In genomic region chr10:70337201-70337651, GRCh38 we compare ENCODE assay signal across 16 cellular contexts. TPM values are rescaled to one million over a fixed set of nuclear protein-coding genes. Genes with fewer than 3 reads are reported as not detected.
DNase-seq lines count a peak whose midpoint lies in the region; ATAC-seq and TF ChIP-seq lines count a peak whose summit lies in the region.
"Had no signal": no experiment of that assay in that cellular context is flagged by ENCODE, and none has a peak within 500 bp of the region (broad histone marks: within the 10 kb centered on the region; RNA-seq: fewer than 3 reads in every experiment).

No MANE protein-coding gene starts in this region.

- H2AFZ ChIP-seq in PC-3 (ENCODE audit: low read length) = no peak overlapping the region

- peaks cover 23% of the 10 kb centered on the region for H3K4me1 Mint-ChIP-seq in Calu3 (ENCODE audit: low read depth, unreplicated experiment)

- H3K4me1 ChIP-seq in HAP-1 = no peaks in the 10 kb centered on the region
- peaks cover 8% of the 10 kb centered on the region for H3K4me1 ChIP-seq in PC-3 (ENCODE audit: insufficient read depth, low read length)

- H3K27me3 Mint-ChIP-seq in Calu3 (ENCODE audit: unreplicated experiment) = no peaks in the 10 kb centered on the region
- H3K27me3 Mint-ChIP-seq: activated CD4-positive, alpha-beta T cell treated with anti-CD3 and anti-CD28 coated beads, Interleukin-2, amount 10 ng/mL, durations not matched to agents 7 days and 5 days had no signal

- POLR2A ChIA-PET in PC-3 (lab: Charles Lee; ENCODE audit: unreplicated experiment) = no interaction called here

- no peak overlapping the region for H3K4me2 ChIP-seq in PC-3 (ENCODE audit: low read length)

- intact Hi-C loops in Calu3 (cut with micrococcal nuclease; ENCODE audit: unreplicated experiment) (no loop called here), PC-3 (cut with micrococcal nuclease) (no loop called here)

- no peaks in the 10 kb centered on the region for H4K20me1 ChIP-seq in PC-3 (ENCODE audit: low read length)

- BruUV-seq in Calu3 (replicated peaks; lab: Mats Ljungman, UMichigan) (no TSS peak), PC-3 (replicated peaks; lab: Mats Ljungman, UMichigan) (no TSS peak)

- no peaks in the 10 kb centered on the region for H3K9me2 ChIP-seq in PC-3 (replicated peaks; ENCODE audit: low read length)

- no peaks in the 10 kb centered on the region for H3K9me3 ChIP-seq in HAP-1
- no peaks in the 10 kb centered on the region for H3K9me3 ChIP-seq in PC-3 (ENCODE audit: low read length)
- H3K9me3 ChIP-seq: left ventricle myocardium inferior had no signal

- DNase-seq in Calu3 = no peak
- peak; percentile 13 to 27 for DNase-seq in HAP-1 (ENCODE audit: low spot score in 2 of 2)
- DNase-seq in left kidney (ENCODE audit: low read depth, low spot score) = peak; percentile 28
- no peak for DNase-seq in PC-3
- DNase-seq: activated CD4-positive, alpha-beta T cell treated with anti-CD3 and anti-CD28 coated beads, Interleukin-2, amount 10 ng/mL, durations not matched to agents 7 days and 5 days; activated T-cell treated with anti-CD3 and anti-CD28 coated beads, Interleukin-2, amount 50 U/mL, for 72 hours; CD8-positive, alpha-beta T cell; effector memory CD4-positive, alpha-beta T cell; left ventricle myocardium inferior; NCI-H2029 had no signal

- ATAC-seq in HG02623 (IDR thresholded peaks at IDR 0.05; ENCODE audit: unreplicated experiment) = no peak
- no peak for ATAC-seq in GM18861 (IDR thresholded peaks at IDR 0.05; ENCODE audit: unreplicated experiment)
- no peak; the same call in 1 of the 2 replicates for ATAC-seq in PC-3
- ATAC-seq in GM21737 (IDR thresholded peaks at IDR 0.05; ENCODE audit: unreplicated experiment) = no peak
- ATAC-seq: activated T-cell treated with anti-CD3 and anti-CD28 coated beads, Interleukin-2, amount 50 U/mL, for 72 hours; CD8-positive, alpha-beta T cell; Panc1 had no signal

- TF ChIP-seq CTCF in Calu3 (IDR thresholded peaks at IDR 0.05; ENCODE audit: unreplicated experiment) = no peak
- no peak for TF ChIP-seq CTCF in PC-3 (conservative IDR thresholded peaks at IDR 0.05; ENCODE audit: low read depth, low read length)

- H3K36me3 Mint-ChIP-seq in Calu3 (ENCODE audit: insufficient read depth, unreplicated experiment) = peaks cover 11% of the 10 kb centered on the region

- H3K27ac Mint-ChIP-seq in Calu3 (ENCODE audit: unreplicated experiment) = peak overlapping the region; percentile 60
- H3K27ac Mint-ChIP-seq: activated CD4-positive, alpha-beta T cell treated with anti-CD3 and anti-CD28 coated beads, Interleukin-2, amount 10 ng/mL, durations not matched to agents 7 days and 5 days; activated T-cell treated with anti-CD3 and anti-CD28 coated beads, Interleukin-2, amount 50 U/mL, for 72 hours; CD8-positive, alpha-beta T cell; T-helper 1 cell treated with Interleukin-12 subunit alpha and Interleukin-12 subunit beta and Interleukin-4 antibody, amounts not matched to agents 30 μg/mL and 1 μg/mL, for 36 hours had no signal

- no peaks in the 10 kb centered on the region for H3K79me2 ChIP-seq in PC-3 (ENCODE audit: low read length)

- H3K36me3 ChIP-seq in HAP-1 (replicated peaks) (peaks cover 10% of the 10 kb centered on the region), PC-3 (ENCODE audit: low read depth, low read length) (peaks cover 16% of the 10 kb centered on the region)

- H3K27me3 ChIP-seq in HAP-1 (ENCODE audit: low read depth) = no peaks in the 10 kb centered on the region
- H3K27me3 ChIP-seq in PC-3 (ENCODE audit: low read length) = no peaks in the 10 kb centered on the region

- in situ Hi-C loops in HAP-1 (cut with MboI; ENCODE audit: low sequenced_read_pairs) = no loop called here

- H3K4me3 Mint-ChIP-seq in Calu3 (ENCODE audit: low read depth, unreplicated experiment) = no peak overlapping the region
- H3K4me3 Mint-ChIP-seq: activated CD4-positive, alpha-beta T cell treated with anti-CD3 and anti-CD28 coated beads, Interleukin-2, amount 10 ng/mL, durations not matched to agents 7 days and 5 days; activated T-cell treated with anti-CD3 and anti-CD28 coated beads, Interleukin-2, amount 50 U/mL, for 72 hours; CD8-positive, alpha-beta T cell; T-helper 1 cell treated with Interleukin-12 subunit alpha and Interleukin-12 subunit beta and Interleukin-4 antibody, amounts not matched to agents 30 μg/mL and 1 μg/mL, for 36 hours had no signal

- H3K4me3 ChIP-seq in HAP-1 (no peak overlapping the region), PC-3 (ENCODE audit: low read length) (no peak overlapping the region)
- H3K4me3 ChIP-seq: left ventricle myocardium inferior had no signal

- H3K27ac ChIP-seq in angular gyrus (ENCODE audit: low read depth, low read length) (peak overlapping the region; percentile 8), PC-3 (ENCODE audit: low read length) (no peak overlapping the region)
- H3K27ac ChIP-seq: left ventricle myocardium inferior had no signal

- CTCF ChIA-PET in Calu3 (lab: Charles Lee) = no interaction called here
- CTCF ChIA-PET in PC-3 (lab: Charles Lee) = no interaction called here

- no peaks in the 10 kb centered on the region for H3K9me3 Mint-ChIP-seq in Calu3 (ENCODE audit: low read depth, unreplicated experiment)

- H3K9ac ChIP-seq in PC-3 (ENCODE audit: low read length) = no peak overlapping the region

- H3F3A ChIP-seq in PC-3 (ENCODE audit: low read length, unreplicated experiment) = no peaks in the 10 kb centered on the region

RNA-seq across cellular contexts. Expression of gene LRRC20, which starts 45.2 kb away (rescaled TPM):
- total RNA-seq in Calu3 (2022) = 34.4 and 37.1 TPM in 2 replicates
- 58.7 and 59.0 TPM in 2 replicates for total RNA-seq in PC-3 (2014; rRNA removed)

RNA-seq across cellular contexts. Expression of gene NPFFR1, which starts 53.4 kb away (rescaled TPM):
- total RNA-seq in Calu3 (2022) (0.20 and 0.24 TPM in 2 replicates), PC-3 (2014; rRNA removed) (not detected in 2 replicates)
- total RNA-seq: activated CD4-positive, alpha-beta T cell treated with anti-CD3 and anti-CD28 coated beads, Interleukin-2, amount 10 ng/mL, durations not matched to agents 7 days and 5 days; CD8-positive, alpha-beta T cell; left ventricle myocardium inferior had no signal

Comparison
In these comparisons a context has a peak if more than half of its experiments do, and no peak if none do; other contexts are left out.
1. DNase-seq: peak in HAP-1 (2 of 2) and left kidney (single experiment); none in Calu3 (single experiment) and PC-3 (single experiment).